ENCODE assay signal across 1 cellular context in the genomic region with DNA sequence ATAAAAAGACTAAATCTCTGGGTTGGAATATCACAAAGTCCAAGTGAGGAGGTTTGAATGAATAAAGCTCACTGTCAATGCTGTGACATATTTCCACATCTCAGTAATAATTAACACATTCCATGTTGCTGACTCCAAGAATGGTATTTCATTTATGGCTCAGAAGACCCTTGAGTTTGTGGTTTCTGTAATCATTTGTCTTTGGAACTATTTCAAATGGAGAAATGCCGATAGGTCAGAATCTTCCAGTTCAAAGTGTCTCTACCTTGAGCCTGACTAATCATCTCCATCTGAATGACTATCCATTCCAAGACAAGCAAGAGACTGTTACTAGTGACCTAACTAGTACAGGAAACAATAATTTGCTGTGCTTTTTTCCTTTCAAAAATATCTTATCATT.
TF ChIP-seq lines count a peak whose summit lies in the region.

No MANE protein-coding gene starts in this region.

TF ChIP-seq in HepG2, 621 proteins besides CTCF, POLR2A, EP300 and RAD21 (continued from another document):
- TF ChIP-seq, protein P1, sequence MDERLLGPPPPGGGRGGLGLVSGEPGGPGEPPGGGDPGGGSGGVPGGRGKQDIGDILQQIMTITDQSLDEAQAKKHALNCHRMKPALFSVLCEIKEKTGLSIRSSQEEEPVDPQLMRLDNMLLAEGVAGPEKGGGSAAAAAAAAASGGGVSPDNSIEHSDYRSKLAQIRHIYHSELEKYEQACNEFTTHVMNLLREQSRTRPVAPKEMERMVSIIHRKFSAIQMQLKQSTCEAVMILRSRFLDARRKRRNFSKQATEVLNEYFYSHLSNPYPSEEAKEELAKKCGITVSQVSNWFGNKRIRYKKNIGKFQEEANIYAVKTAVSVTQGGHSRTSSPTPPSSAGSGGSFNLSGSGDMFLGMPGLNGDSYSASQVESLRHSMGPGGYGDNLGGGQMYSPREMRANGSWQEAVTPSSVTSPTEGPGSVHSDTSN (CRISPR knock-in tag; IDR thresholded peaks at IDR 0.05) = no peak
- TF ChIP-seq RCOR2 (CRISPR knock-in tag; IDR thresholded peaks at IDR 0.05) = 0 out of 2 replicates have a peak, but pooled peaks have one; percentile 32
- TF ChIP-seq HOXA5 (CRISPR knock-in tag; IDR thresholded peaks at IDR 0.05) = no peak
- no peak for TF ChIP-seq NONO (IDR thresholded peaks at IDR 0.05)
- no peak for TF ChIP-seq NONO (CRISPR knock-in tag; conservative IDR thresholded peaks at IDR 0.05)
- no peak for TF ChIP-seq REXO4 (CRISPR knock-in tag; IDR thresholded peaks at IDR 0.05; ENCODE audit: borderline replicate concordance)
- TF ChIP-seq, protein P2, sequence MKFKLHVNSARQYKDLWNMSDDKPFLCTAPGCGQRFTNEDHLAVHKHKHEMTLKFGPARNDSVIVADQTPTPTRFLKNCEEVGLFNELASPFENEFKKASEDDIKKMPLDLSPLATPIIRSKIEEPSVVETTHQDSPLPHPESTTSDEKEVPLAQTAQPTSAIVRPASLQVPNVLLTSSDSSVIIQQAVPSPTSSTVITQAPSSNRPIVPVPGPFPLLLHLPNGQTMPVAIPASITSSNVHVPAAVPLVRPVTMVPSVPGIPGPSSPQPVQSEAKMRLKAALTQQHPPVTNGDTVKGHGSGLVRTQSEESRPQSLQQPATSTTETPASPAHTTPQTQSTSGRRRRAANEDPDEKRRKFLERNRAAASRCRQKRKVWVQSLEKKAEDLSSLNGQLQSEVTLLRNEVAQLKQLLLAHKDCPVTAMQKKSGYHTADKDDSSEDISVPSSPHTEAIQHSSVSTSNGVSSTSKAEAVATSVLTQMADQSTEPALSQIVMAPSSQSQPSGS (CRISPR knock-in tag; IDR thresholded peaks at IDR 0.05) = 0 out of 2 replicates have a peak, but pooled peaks have one; percentile 25
- TF ChIP-seq FOXA3 (CRISPR knock-in tag; IDR thresholded peaks at IDR 0.05) = 0 out of 2 replicates have a peak, but pooled peaks have one; percentile 16
- TF ChIP-seq CREM (IDR thresholded peaks at IDR 0.05) = peak; percentile 42
- no peak for TF ChIP-seq CREM (CRISPR knock-in tag; IDR thresholded peaks at IDR 0.05)
